ENCODE assay signal across 35 cellular contexts in genomic region chr2:50591021-50591420, GRCh38.
DNase-seq lines count a peak whose midpoint lies in the region; FAIRE-seq and TF ChIP-seq lines count a peak whose summit lies in the region.
"Had no signal": no experiment of that assay in that cellular context is flagged by ENCODE, and none has a peak within 500 bp of the region (broad histone marks: within the 10 kb centered on the region; RNA-seq: fewer than 3 reads in every experiment).

No MANE protein-coding gene starts in this region.

- FAIRE-seq in astrocyte (lab: Jason Lieb, UNC): no peak
- FAIRE-seq: A204.1, A549, D721Med had no signal

- TF ChIP-seq CTCF in astrocyte (IDR thresholded peaks at IDR 0.05; ENCODE audit: insufficient read depth, low read depth, low read length): no peak
- TF ChIP-seq CTCF in astrocyte of the spinal cord (IDR thresholded peaks at IDR 0.05; ENCODE audit: low read depth, low read length): no peak

- TF ChIP-seq POLR2A in erythroblast (IDR thresholded peaks at IDR 0.05; ENCODE audit: low read length): no peak

- H3K79me2 ChIP-seq in astrocyte (ENCODE audit: insufficient read depth, low read length): no peaks in the 10 kb centered on the region

- no peaks in the 10 kb centered on the region for H3K27me3 Mint-ChIP-seq in astrocyte (ENCODE audit: low read depth, unreplicated experiment)
- no peaks in the 10 kb centered on the region for H3K27me3 Mint-ChIP-seq in T-helper 2 cell treated with Interferon-gamma antibody and Interleukin-4, amounts not matched to agents 5 μg/mL and 100 μg/mL, for 36 hours (ENCODE audit: low read depth)
- H3K27me3 Mint-ChIP-seq: B cell; CD4-positive, alpha-beta memory T cell; CD4-positive, alpha-beta T cell; CD4-positive, CD25-positive, alpha-beta regulatory T cell; CD8-positive, alpha-beta memory T cell had no signal

- H3K36me3 Mint-ChIP-seq in astrocyte (ENCODE audit: low read depth, unreplicated experiment): no peaks in the 10 kb centered on the region
- no peaks in the 10 kb centered on the region for H3K36me3 Mint-ChIP-seq in T-helper 2 cell treated with Interferon-gamma antibody and Interleukin-4, amounts not matched to agents 5 μg/mL and 100 μg/mL, for 36 hours (ENCODE audit: low read depth)
- H3K36me3 Mint-ChIP-seq: CD14-positive monocyte; CD4-positive, alpha-beta memory T cell; CD4-positive, CD25-positive, alpha-beta regulatory T cell; CD8-positive, alpha-beta memory T cell; CD8-positive, alpha-beta T cell had no signal

- H3K27ac Mint-ChIP-seq in astrocyte (ENCODE audit: unreplicated experiment): no peak overlapping the region
- H3K27ac Mint-ChIP-seq in T-helper 2 cell treated with Interferon-gamma antibody and Interleukin-4, amounts not matched to agents 5 μg/mL and 100 μg/mL, for 36 hours: no peak overlapping the region
- H3K27ac Mint-ChIP-seq: B cell; CD14-positive monocyte; CD4-positive, alpha-beta memory T cell; CD4-positive, alpha-beta T cell; CD4-positive, CD25-positive, alpha-beta regulatory T cell; CD8-positive, alpha-beta memory T cell; CD8-positive, alpha-beta T cell had no signal

- no peaks in the 10 kb centered on the region for H3K4me1 Mint-ChIP-seq in astrocyte (ENCODE audit: low read depth, unreplicated experiment)
- no peaks in the 10 kb centered on the region for H3K4me1 Mint-ChIP-seq in T-helper 2 cell treated with Interferon-gamma antibody and Interleukin-4, amounts not matched to agents 5 μg/mL and 100 μg/mL, for 36 hours (ENCODE audit: low read depth)
- H3K4me1 Mint-ChIP-seq: B cell; CD14-positive monocyte; CD4-positive, alpha-beta memory T cell; CD4-positive, CD25-positive, alpha-beta regulatory T cell; CD8-positive, alpha-beta memory T cell had no signal

- H3K27ac ChIP-seq in astrocyte (ENCODE audit: low read depth, low read length): no peak overlapping the region
- peak overlapping the region; percentile 39 for H3K27ac ChIP-seq in caudate nucleus (ENCODE audit: low read depth, low read length)
- H3K27ac ChIP-seq: 22Rv1; A549; BLaER1; BLaER1 treated with 17β-estradiol and CSF1 and Interleukin-3, amounts not matched to agents 10 nM and 100 nM; C4-2B had no signal

- H3K4me3 Mint-ChIP-seq in astrocyte (ENCODE audit: unreplicated experiment): no peak overlapping the region
- no peak overlapping the region for H3K4me3 Mint-ChIP-seq in T-helper 2 cell treated with Interferon-gamma antibody and Interleukin-4, amounts not matched to agents 5 μg/mL and 100 μg/mL, for 36 hours
- H3K4me3 Mint-ChIP-seq: B cell; CD14-positive monocyte; CD4-positive, alpha-beta memory T cell; CD4-positive, alpha-beta T cell; CD4-positive, CD25-positive, alpha-beta regulatory T cell; CD8-positive, alpha-beta memory T cell; CD8-positive, alpha-beta T cell had no signal

- H3K9me3 ChIP-seq in astrocyte (ENCODE audit: insufficient read depth, low read depth, low read length): no peaks in the 10 kb centered on the region
- H3K9me3 ChIP-seq: A549; BE2C; BLaER1; BLaER1 treated with 17β-estradiol and CSF1 and Interleukin-3, amounts not matched to agents 10 nM and 100 nM; Caco-2 had no signal

- H3K4me1 ChIP-seq in astrocyte (ENCODE audit: insufficient read depth, low read length): peaks cover 4% of the 10 kb centered on the region
- H3K4me1 ChIP-seq: A549; BE2C; BLaER1; BLaER1 treated with 17β-estradiol and CSF1 and Interleukin-3, amounts not matched to agents 10 nM and 100 nM; Caco-2 had no signal

- no peaks in the 10 kb centered on the region for H3K9me3 Mint-ChIP-seq in astrocyte (ENCODE audit: unreplicated experiment)
- H3K9me3 Mint-ChIP-seq in T-helper 2 cell treated with Interferon-gamma antibody and Interleukin-4, amounts not matched to agents 5 μg/mL and 100 μg/mL, for 36 hours: peaks cover 3% of the 10 kb centered on the region

- H2AFZ ChIP-seq in astrocyte (ENCODE audit: low read depth, low read length): no peak overlapping the region

- no peaks in the 10 kb centered on the region for H3K27me3 ChIP-seq in astrocyte (ENCODE audit: insufficient read depth, low read length)
- H3K27me3 ChIP-seq: BE2C; BLaER1; BLaER1 treated with 17β-estradiol and CSF1 and Interleukin-3, amounts not matched to agents 10 nM and 100 nM had no signal

- H3K4me3 ChIP-seq in astrocyte (ENCODE audit: insufficient read depth, low read depth, low read length): no peak overlapping the region
- H3K4me3 ChIP-seq in astrocyte of the spinal cord (ENCODE audit: low read depth, low read length): no peak overlapping the region
- H3K4me3 ChIP-seq: A549; BLaER1; BLaER1 treated with 17β-estradiol and CSF1 and Interleukin-3, amounts not matched to agents 10 nM and 100 nM had no signal

- no peaks in the 10 kb centered on the region for H4K20me1 ChIP-seq in astrocyte (ENCODE audit: insufficient read depth, low read length)
- H4K20me1 ChIP-seq: BLaER1 had no signal

- H3K9ac ChIP-seq in astrocyte (ENCODE audit: low read length): no peak overlapping the region
- H3K9ac ChIP-seq: BLaER1; BLaER1 treated with 17β-estradiol and CSF1 and Interleukin-3, amounts not matched to agents 10 nM and 100 nM had no signal

- no peaks in the 10 kb centered on the region for H3K36me3 ChIP-seq in astrocyte (ENCODE audit: insufficient read depth, low read length)
- H3K36me3 ChIP-seq: BE2C; BLaER1; BLaER1 treated with 17β-estradiol and CSF1 and Interleukin-3, amounts not matched to agents 10 nM and 100 nM had no signal

- DNase-seq in astrocyte (ENCODE audit: low read depth): peak; percentile 51
- DNase-seq in astrocyte of the hippocampus (ENCODE audit: low read depth, low spot score): peak; percentile 25
- DNase-seq in astrocyte of the spinal cord (ENCODE audit: low read depth, low spot score): peak; percentile 29
- no peak for DNase-seq in caudate nucleus (lab: John Stamatoyannopoulos, UW)
- no peak for DNase-seq in NCI-H345 (lab: John Stamatoyannopoulos, UW)
- no peak for DNase-seq in COR-L47 (lab: John Stamatoyannopoulos, UW)
- DNase-seq in T-helper 2 cell treated with Interferon-gamma antibody and Interleukin-4, amounts not matched to agents 5 μg/mL and 100 μg/mL, for 36 hours (ENCODE audit: low spot score): no peak
- no peak for DNase-seq in erythroblast (lab: John Stamatoyannopoulos, UW)
- DNase-seq: 8988T; ACHN; AML-193; BE2C; Caco-2; Calu3; CD4-positive, alpha-beta memory T cell; CD4-positive, alpha-beta T cell; CD4-positive, CD25-positive, alpha-beta regulatory T cell; CD8-positive, alpha-beta memory T cell; CD8-positive, alpha-beta T cell; DMS 273 treated with DMSO at 0.1 percent for 48 hours; DMS153; DMS53; DMS79; DMS79 treated with DMSO at 0.1 percent for 48 hours; DND-41; EL had no signal

- H3K4me2 ChIP-seq in astrocyte (ENCODE audit: low read length): no peak overlapping the region
- H3K4me2 ChIP-seq: A549; BLaER1; BLaER1 treated with 17β-estradiol and CSF1 and Interleukin-3, amounts not matched to agents 10 nM and 100 nM had no signal

- in situ Hi-C loops in astrocyte of the spinal cord (cut with HindIII; ENCODE audit: low sequenced_read_pairs): no loop called here

Comparison
In these comparisons a context has a peak if more than half of its experiments do, and no peak if none do; other contexts are left out.
1. DNase-seq: peak in astrocyte (single experiment), astrocyte of the hippocampus (single experiment) and astrocyte of the spinal cord (single experiment); none in caudate nucleus (0 of 61), NCI-H345 (single experiment), COR-L47 (single experiment), T-helper 2 cell treated with Interferon-gamma antibody and Interleukin-4, amounts not matched to agents 5 μg/mL and 100 μg/mL, for 36 hours (single experiment) and erythroblast (0 of 2).